Comparison of ENCODE assay signal across 31 cellular contexts in the genomic region with DNA sequence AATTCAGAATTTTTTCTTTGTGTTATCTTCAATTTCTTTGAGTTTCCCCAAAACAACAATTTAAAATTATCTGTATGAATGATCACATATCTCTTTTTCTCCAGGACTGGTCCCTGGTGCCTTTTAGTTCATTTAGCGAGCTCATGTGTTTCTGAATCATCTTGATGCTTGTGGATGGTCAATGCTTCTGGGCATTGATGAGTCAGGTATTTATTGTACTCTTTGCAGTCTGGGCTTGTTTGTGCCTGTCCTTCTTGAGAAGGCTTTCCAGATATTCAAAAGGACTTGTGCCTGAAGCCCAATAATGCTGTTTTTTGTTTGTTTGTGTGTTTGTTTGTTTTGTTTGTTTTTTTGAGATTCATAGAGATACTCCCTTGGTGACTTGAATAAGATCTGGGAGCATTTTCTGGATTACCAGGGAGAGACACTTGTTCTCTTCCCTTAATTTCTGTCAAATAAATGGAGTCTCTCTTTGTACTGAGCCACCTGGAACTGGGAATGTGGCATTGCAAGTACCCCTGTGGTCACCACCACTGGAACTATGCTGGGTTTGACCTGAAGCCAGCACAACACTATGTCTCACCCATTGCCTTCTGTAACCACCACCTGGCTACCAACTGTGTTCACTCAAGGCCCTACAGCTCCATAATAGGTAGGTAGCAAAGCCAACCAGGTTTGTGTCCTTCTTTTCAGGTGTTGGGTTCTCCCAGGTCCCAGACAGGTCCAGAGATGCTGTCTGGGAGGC. TPM values are rescaled to one million over a fixed set of nuclear protein-coding genes. Genes with fewer than 3 reads are reported as not detected.
A peak's percentile ranks its signal among the peaks of the same experiment; 100 is the strongest.
DNase-seq lines count a peak whose midpoint lies in the region; ATAC-seq, FAIRE-seq and TF ChIP-seq lines count a peak whose summit lies in the region.
"Had no signal": no experiment of that assay in that cellular context is flagged by ENCODE, and none has a peak within 500 bp of the region (broad histone marks: within the 10 kb centered on the region; RNA-seq: fewer than 3 reads in every experiment).

No MANE protein-coding gene starts in this region.

- intact Hi-C loops in MCF 10A (cut with micrococcal nuclease) (no loop called here), breast epithelium (cut with DNase I; ENCODE audit: low total_unique reads) (no loop called here), pancreas (cut with DNase I) (no loop called here)
- intact Hi-C loops in CD4-positive, alpha-beta T cell (cut with DNase I, micrococcal nuclease), result no loop called here

- H3K27ac ChIP-seq in breast epithelium (no peak overlapping the region), endodermal cell (ENCODE audit: low read depth, low read length) (no peak overlapping the region), pancreas (no peak overlapping the region)
- H3K27ac ChIP-seq in CD4-positive, alpha-beta T cell (ENCODE audit: low read depth, low read length), result no peak overlapping the region
- H3K27ac ChIP-seq: cardiac muscle cell, tibial nerve had no signal

- no peak for ATAC-seq in pancreas
- no peak for ATAC-seq in CD4-positive, alpha-beta T cell (ENCODE audit: poor library complexity)
- ATAC-seq: activated CD4-positive, alpha-beta T cell treated with anti-CD3 and anti-CD28 coated beads for 36 hours; left ventricle myocardium superior; natural killer cell; right cardiac atrium; stimulated activated naive CD8-positive, alpha-beta T cell treated with anti-CD3 and anti-CD28 coated beads, Interleukin-15, amount 100 ng/mL, for 72 hours had no signal

- no peak overlapping the region for H3K4me3 ChIP-seq in breast epithelium
- H3K4me3 ChIP-seq in endodermal cell (ENCODE audit: low read length), result no peak overlapping the region
- H3K4me3 ChIP-seq in pancreas, result no peak overlapping the region
- H3K4me3 ChIP-seq: cardiac muscle cell, tibial nerve had no signal

- FAIRE-seq in pancreas (lab: Jason Lieb, UNC), result no peak
- FAIRE-seq: endometrium, G401.6, GM18507 had no signal

- CTCF ChIA-PET in MCF 10A (lab: Yijun Ruan, JAX), result no interaction called here
- CTCF ChIA-PET in CD4-positive, alpha-beta T cell (lab: Charles Lee), result interaction anchor here (1.4 kb wide), 1 partner anchor 42 kb away, joined by 5 read pairs; no protein-coding TSS in a partner anchor

- H3K27ac Mint-ChIP-seq in MCF 10A (ENCODE audit: low read depth, unreplicated experiment), result peak overlapping the region; percentile 95
- peak overlapping the region; percentile 12 for H3K27ac Mint-ChIP-seq in endodermal cell
- H3K27ac Mint-ChIP-seq in CD4-positive, alpha-beta T cell, result no peak overlapping the region
- H3K27ac Mint-ChIP-seq: activated CD4-positive, alpha-beta T cell treated with anti-CD3 and anti-CD28 coated beads for 36 hours; CD4-positive, CD25-positive, alpha-beta regulatory T cell; immature natural killer cell; natural killer cell; stimulated activated naive CD8-positive, alpha-beta T cell treated with anti-CD3 and anti-CD28 coated beads, Interleukin-15, amount 100 ng/mL, for 72 hours had no signal

- no peaks in the 10 kb centered on the region for H3K36me3 ChIP-seq in breast epithelium
- H3K36me3 ChIP-seq in endodermal cell (ENCODE audit: control insufficient read depth, insufficient read depth, low read length), result no peaks in the 10 kb centered on the region
- no peaks in the 10 kb centered on the region for H3K36me3 ChIP-seq in pancreas
- H3K36me3 ChIP-seq: cardiac muscle cell, tibial nerve had no signal

- H3K27me3 ChIP-seq in breast epithelium (no peaks in the 10 kb centered on the region), endodermal cell (ENCODE audit: control insufficient read depth, insufficient read depth, low read length, poor library complexity, severe bottlenecking) (no peaks in the 10 kb centered on the region), pancreas (no peaks in the 10 kb centered on the region)
- H3K27me3 ChIP-seq in CD4-positive, alpha-beta T cell (ENCODE audit: control insufficient read depth, insufficient read depth, low read length), result peaks cover 4% of the 10 kb centered on the region
- H3K27me3 ChIP-seq: cardiac muscle cell, tibial nerve had no signal

- no peaks in the 10 kb centered on the region for H3K9me3 ChIP-seq in breast epithelium
- no peaks in the 10 kb centered on the region for H3K9me3 ChIP-seq in endodermal cell (ENCODE audit: control insufficient read depth, low read length)
- H3K9me3 ChIP-seq in pancreas, result no peaks in the 10 kb centered on the region
- H3K9me3 ChIP-seq in CD4-positive, alpha-beta T cell (ENCODE audit: control insufficient read depth, low read length), result no peaks in the 10 kb centered on the region
- H3K9me3 ChIP-seq: SK-N-SH, tibial nerve had no signal

- WGBS in endodermal cell (ENCODE audit: insufficient coverage in 1 of 2, insufficient read length in 1 of 2), 2 experiments, result 100% methylated on average over 1 of the region's 1 CpG; no CpG with 5 or more reads in 1 of the 2 experiments
- WGBS in pancreas, 2 donors, result 64 to 71% methylated on average over 1 of the region's 1 CpG

- POLR2A ChIA-PET in MCF 10A (lab: Yijun Ruan, JAX), result interaction anchor here (0.6 to 1.9 kb wide), 4 partner anchors 12 to 180 kb away, joined by 3 to 9 read pairs (median 4); a partner anchor contains a TSS
- POLR2A ChIA-PET in CD4-positive, alpha-beta T cell (lab: Charles Lee), result no interaction called here

- peaks cover 18% of the 10 kb centered on the region for H3K4me1 Mint-ChIP-seq in MCF 10A (ENCODE audit: insufficient read depth, unreplicated experiment)
- no peaks in the 10 kb centered on the region for H3K4me1 Mint-ChIP-seq in endodermal cell
- H3K4me1 Mint-ChIP-seq in CD4-positive, alpha-beta T cell (ENCODE audit: low read depth), result no peaks in the 10 kb centered on the region
- H3K4me1 Mint-ChIP-seq: activated CD4-positive, alpha-beta T cell treated with anti-CD3 and anti-CD28 coated beads for 36 hours; CD4-positive, CD25-positive, alpha-beta regulatory T cell; immature natural killer cell; natural killer cell; stimulated activated naive CD8-positive, alpha-beta T cell treated with anti-CD3 and anti-CD28 coated beads, Interleukin-15, amount 100 ng/mL, for 72 hours had no signal

- H3K27me3 Mint-ChIP-seq in MCF 10A (ENCODE audit: insufficient read depth, unreplicated experiment) (no peaks in the 10 kb centered on the region), endodermal cell (ENCODE audit: insufficient read depth) (no peaks in the 10 kb centered on the region)
- H3K27me3 Mint-ChIP-seq in CD4-positive, alpha-beta T cell, result peaks cover 12% of the 10 kb centered on the region
- H3K27me3 Mint-ChIP-seq: CD4-positive, CD25-positive, alpha-beta regulatory T cell had no signal

- H3K9ac ChIP-seq in endodermal cell (ENCODE audit: extremely low read depth, low read length, poor library complexity, severe bottlenecking), result no peak overlapping the region
- H3K9ac ChIP-seq: SK-N-SH had no signal

- H3K4me1 ChIP-seq in breast epithelium, result no peaks in the 10 kb centered on the region
- H3K4me1 ChIP-seq in endodermal cell (ENCODE audit: control insufficient read depth, insufficient read depth, low read length), result no peaks in the 10 kb centered on the region
- no peaks in the 10 kb centered on the region for H3K4me1 ChIP-seq in pancreas
- H3K4me1 ChIP-seq: tibial nerve had no signal

- DNase-seq in MCF 10A (ENCODE audit: unreplicated experiment) (peak; percentile 80), breast epithelium (ENCODE audit: low spot score in 2 of 2) (no peak), endodermal cell (no peak), islet precursor cell (peak; percentile 72), NCI-H1930 (lab: John Stamatoyannopoulos, UW) (no peak), pancreas (no peak), NCI-H2196 (lab: John Stamatoyannopoulos, UW; ENCODE audit: unreplicated experiment) (no peak)
- no peak for DNase-seq in CD4-positive, alpha-beta T cell
- DNase-seq: 8988T; activated CD4-positive, alpha-beta T cell treated with anti-CD3 and anti-CD28 coated beads for 36 hours; activated naive CD4-positive, alpha-beta T cell treated with Interleukin-2 at 50 U/mL for 16 hours; CD4-positive, CD25-positive, alpha-beta regulatory T cell; immature natural killer cell; Kasumi-1; left ventricle myocardium superior; midbrain; natural killer cell; NCI-H1048; NCI-H1694 treated with DMSO at 0.1 percent for 48 hours; NCI-H2227 treated with DMSO at 0.1 percent for 48 hours; right cardiac atrium; RPMI8226; SK-N-SH; stimulated activated naive CD8-positive, alpha-beta T cell treated with anti-CD3 and anti-CD28 coated beads, Interleukin-15, amount 100 ng/mL, for 72 hours; T-helper 2 cell had no signal

- H3K4me3 Mint-ChIP-seq in MCF 10A (ENCODE audit: unreplicated experiment), result peak overlapping the region; percentile 33
- H3K4me3 Mint-ChIP-seq in endodermal cell, result no peak overlapping the region
- H3K4me3 Mint-ChIP-seq in CD4-positive, alpha-beta T cell, result no peak overlapping the region
- H3K4me3 Mint-ChIP-seq: activated CD4-positive, alpha-beta T cell treated with anti-CD3 and anti-CD28 coated beads for 36 hours; immature natural killer cell; natural killer cell; stimulated activated naive CD8-positive, alpha-beta T cell treated with anti-CD3 and anti-CD28 coated beads, Interleukin-15, amount 100 ng/mL, for 72 hours had no signal

- no peak for TF ChIP-seq POLR2A in breast epithelium (IDR thresholded peaks at IDR 0.05)

- no TSS peak for BruUV-seq in MCF 10A (replicated peaks; lab: Mats Ljungman, UMichigan)

- no peak for TF ChIP-seq CTCF in MCF 10A (IDR thresholded peaks at IDR 0.05; ENCODE audit: unreplicated experiment)
- TF ChIP-seq CTCF in breast epithelium (IDR thresholded peaks at IDR 0.05), result no peak
- TF ChIP-seq CTCF in endodermal cell (conservative IDR thresholded peaks at IDR 0.05), result no peak
- TF ChIP-seq CTCF in pancreas (IDR thresholded peaks at IDR 0.05), result no peak
- TF ChIP-seq CTCF in CD4-positive, alpha-beta T cell (IDR thresholded peaks at IDR 0.05), result no peak

- H3K9me3 Mint-ChIP-seq in MCF 10A (ENCODE audit: unreplicated experiment) (peaks cover 37% of the 10 kb centered on the region), endodermal cell (no peaks in the 10 kb centered on the region)
- H3K9me3 Mint-ChIP-seq in CD4-positive, alpha-beta T cell, result no peaks in the 10 kb centered on the region
- H3K9me3 Mint-ChIP-seq: stimulated activated naive CD8-positive, alpha-beta T cell treated with anti-CD3 and anti-CD28 coated beads, Interleukin-15, amount 100 ng/mL, for 72 hours had no signal

- H3K36me3 Mint-ChIP-seq in MCF 10A (ENCODE audit: insufficient read depth, unreplicated experiment), result peaks cover 12% of the 10 kb centered on the region
- no peaks in the 10 kb centered on the region for H3K36me3 Mint-ChIP-seq in endodermal cell (ENCODE audit: low read depth)
- H3K36me3 Mint-ChIP-seq in CD4-positive, alpha-beta T cell (ENCODE audit: low read depth), result no peaks in the 10 kb centered on the region
- H3K36me3 Mint-ChIP-seq: CD4-positive, CD25-positive, alpha-beta regulatory T cell; immature natural killer cell; natural killer cell had no signal

RNA-seq across cellular contexts. Expression of a gene that starts 56.3 kb away (rescaled TPM):
- 94.0 and 96.3 TPM in 2 replicates for total RNA-seq in MCF 10A (2022)
- 1 to 10 TPM in 2 of 3 donors, not detected in 1; 2.0 to 2.2 TPM for total RNA-seq in breast epithelium
- 1 to 10 TPM; 4.2 to 4.7 TPM for total RNA-seq in endodermal cell
- 22.1 TPM for polyA plus RNA-seq in endodermal cell (2013, experiment 1 of 2)
- polyA plus RNA-seq in endodermal cell (2013, experiment 2 of 2), result 21.4 TPM
- not detected for total RNA-seq in pancreas
- under 1 TPM in 1 of 2 donors, not detected in 1; 0.07 TPM for polyA plus RNA-seq in pancreas
- total RNA-seq in CD4-positive, alpha-beta T cell, result not detected
- total RNA-seq: CD4-positive, CD25-positive, alpha-beta regulatory T cell; natural killer cell; osteocyte; right cardiac atrium had no signal
- polyA plus RNA-seq: CD4-positive, CD25-positive, alpha-beta regulatory T cell; immature natural killer cell had no signal

Comparison
In these comparisons a context has a peak if more than half of its experiments do, and no peak if none do; other contexts are left out.
1. DNase-seq: peak in MCF 10A (single experiment) and islet precursor cell (single experiment); none in breast epithelium (0 of 2), endodermal cell (single experiment), NCI-H1930 (0 of 2), pancreas (0 of 6), NCI-H2196 (single experiment) and CD4-positive, alpha-beta T cell (0 of 10).
2. RNA of a gene that starts 56.3 kb away (total RNA-seq): 94.0 to 96.3 TPM in MCF 10A; 4.2 to 4.7 TPM in endodermal cell, 2.0 to 2.2 TPM in breast epithelium, not detected in pancreas and not detected in CD4-positive, alpha-beta T cell; every median in the first group is over 10 times any median in the second.